8 cellular contexts compared by ENCODE assay signal in the genomic region with DNA sequence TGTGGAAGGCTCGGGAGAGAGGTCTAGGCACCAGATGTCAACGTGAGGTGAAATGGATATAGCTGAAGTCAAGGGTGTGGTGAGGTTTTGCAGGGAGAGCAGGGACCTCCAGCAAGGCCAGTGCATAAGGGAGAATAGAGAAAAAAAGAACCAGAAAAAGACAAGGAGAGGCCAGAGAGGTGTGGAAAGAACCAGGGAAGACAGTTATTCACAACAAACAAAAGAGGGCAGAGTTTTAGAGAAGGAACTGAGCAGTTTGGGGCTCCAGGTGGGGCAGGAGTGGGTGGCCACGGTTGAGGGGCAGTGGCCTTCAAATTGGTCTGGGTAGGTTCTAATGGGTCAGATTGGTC. TPM values are rescaled to one million over a fixed set of nuclear protein-coding genes. Genes with fewer than 3 reads are reported as not detected.
DNase-seq lines count a peak whose midpoint lies in the region; ATAC-seq and TF ChIP-seq lines count a peak whose summit lies in the region.

No MANE protein-coding gene starts in this region.

- H3K27me3 ChIP-seq in SJSA1 (replicated peaks) (no peaks in the 10 kb centered on the region), esophagus squamous epithelium (no peaks in the 10 kb centered on the region)

- no peak for TF ChIP-seq CTCF in esophagus squamous epithelium (IDR thresholded peaks at IDR 0.05)
- TF ChIP-seq CTCF in retinal pigment epithelial cell (conservative IDR thresholded peaks at IDR 0.05; ENCODE audit: low read depth, low read length), result no peak

- WGBS in esophagus squamous epithelium, 2 donors, result 21 to 28% methylated on average over 3 of the region's 3 CpGs

- H3K36me3 ChIP-seq in SJSA1 (no peaks in the 10 kb centered on the region; the same call in 1 of the 2 replicates), esophagus squamous epithelium (no peaks in the 10 kb centered on the region)

- H3K4me3 ChIP-seq in SJSA1 (peak overlapping the region; percentile 54), esophagus squamous epithelium (peak overlapping the region; percentile 85 to 94 (median 90)), retinal pigment epithelial cell (ENCODE audit: low read length) (peak overlapping the region; percentile 78)

- DNase-seq in SJSA1 (ENCODE audit: low read depth in 1 of 2, low spot score in 2 of 2) (no peak), esophagus squamous epithelium (lab: John Stamatoyannopoulos, UW) (no peak), retinal pigment epithelial cell (ENCODE audit: low read depth) (no peak), inferior parietal cortex (ENCODE audit: extremely low spot score) (no peak), foreskin melanocyte (no peak), HPDE6-E6E7 (ENCODE audit: extremely low spot score) (no peak)
- no peak for DNase-seq in stimulated activated CD8-positive, alpha-beta memory T cell treated with anti-CD3 and anti-CD28 coated beads, Interleukin-4, amount 100 ng/mL, for 48 hours

- ATAC-seq in GM18867 (IDR thresholded peaks at IDR 0.05; ENCODE audit: unreplicated experiment), result peak; percentile 5

- H3K4me1 ChIP-seq in SJSA1 (replicated peaks) (peaks cover 20% of the 10 kb centered on the region), esophagus squamous epithelium (peaks cover 12 to 58% (median 29%) of the 10 kb centered on the region in 3 donors)

- H3K9me3 ChIP-seq in SJSA1 (replicated peaks), result no peaks in the 10 kb centered on the region
- no peaks in the 10 kb centered on the region for H3K9me3 ChIP-seq in esophagus squamous epithelium

- intact Hi-C loops in esophagus squamous epithelium (cut with DNase I), result no loop called here

- H3K27ac ChIP-seq in SJSA1, result peak overlapping the region; percentile 67
- peak overlapping the region; percentile 98 to 99 (median 98) for H3K27ac ChIP-seq in esophagus squamous epithelium

- no peak for TF ChIP-seq POLR2A in esophagus squamous epithelium (IDR thresholded peaks at IDR 0.05)

RNA-seq across cellular contexts. Expression of a gene that starts 11.6 kb away (rescaled TPM):
- total RNA-seq in SJSA1 (2014; rRNA removed; shearing (Covaris generic)), result 44.9 and 47.1 TPM in 2 replicates
- 10 to 100 TPM; 18.7 to 38.3 (median 26.5) TPM for total RNA-seq in esophagus squamous epithelium

RNA-seq across cellular contexts. Expression of a gene that starts 16.7 kb away (rescaled TPM):
- total RNA-seq in SJSA1 (2014; rRNA removed; shearing (Covaris generic)), result 130 and 144 TPM in 2 replicates
- total RNA-seq in esophagus squamous epithelium, result 10 to 100 TPM; 76.6 to 95.7 (median 84.4) TPM
